Comparison of ENCODE assay signal across 8 cellular contexts in genomic region chr19:5686326-5686646, GRCh38. TPM values are rescaled to one million over a fixed set of nuclear protein-coding genes. Genes with fewer than 3 reads are reported as not detected.
DNase-seq lines count a peak whose midpoint lies in the region; ATAC-seq and TF ChIP-seq lines count a peak whose summit lies in the region.

No MANE protein-coding gene starts in this region.

- peak overlapping the region; percentile 48 to 68 for H3K4me3 ChIP-seq in ascending aorta
- H3K4me3 ChIP-seq in right lobe of liver, result peak overlapping the region; percentile 56 to 70 (median 69)
- H3K4me3 ChIP-seq in transverse colon, result peak overlapping the region in 3 of 4 donors; percentile 42 to 70 (median 48)

- no peak for ATAC-seq in activated T-cell treated with anti-CD3 and anti-CD28 coated beads, Interleukin-2, amount 50 U/mL, for 72 hours (replicated peaks in 1 of 2)
- ATAC-seq in right lobe of liver, result no peak
- no peak for ATAC-seq in GM19463 (IDR thresholded peaks at IDR 0.05; ENCODE audit: unreplicated experiment)

- H3K27me3 Mint-ChIP-seq in activated T-cell treated with anti-CD3 and anti-CD28 coated beads, Interleukin-2, amount 50 U/mL, for 72 hours (ENCODE audit: low read depth), result no peaks in the 10 kb centered on the region

- no peak for TF ChIP-seq EP300 in transverse colon (IDR thresholded peaks at IDR 0.05; ENCODE audit: low read depth)

- H3K4me1 Mint-ChIP-seq in activated T-cell treated with anti-CD3 and anti-CD28 coated beads, Interleukin-2, amount 50 U/mL, for 72 hours (ENCODE audit: low read depth), result peaks cover 41% of the 10 kb centered on the region

- intact Hi-C loops in ascending aorta (cut with DNase I), result loop anchor here (1.0 kb wide), 1 partner anchor 104 kb away; no protein-coding TSS in a partner anchor
- intact Hi-C loops in right lobe of liver (cut with DNase I), result no loop called here
- intact Hi-C loops in transverse colon (cut with DNase I; ENCODE audit: low total_unique reads), result no loop called here

- TF ChIP-seq POLR2A in right lobe of liver (IDR thresholded peaks at IDR 0.05) (no peak), transverse colon (IDR thresholded peaks at IDR 0.05) (no peak)

- H3K27me3 ChIP-seq in ascending aorta, result no peaks in the 10 kb centered on the region
- no peaks in the 10 kb centered on the region for H3K27me3 ChIP-seq in right lobe of liver
- no peaks in the 10 kb centered on the region for H3K27me3 ChIP-seq in transverse colon

- H3K27ac Mint-ChIP-seq in activated T-cell treated with anti-CD3 and anti-CD28 coated beads, Interleukin-2, amount 50 U/mL, for 72 hours, result no peak overlapping the region

- H3K36me3 ChIP-seq in ascending aorta (no peaks in the 10 kb centered on the region), right lobe of liver (no peaks in the 10 kb centered on the region), transverse colon (no peaks in the 10 kb centered on the region)

- TF ChIP-seq CTCF in ascending aorta (IDR thresholded peaks at IDR 0.05) (no peak), right lobe of liver (IDR thresholded peaks at IDR 0.05) (no peak), transverse colon (IDR thresholded peaks at IDR 0.05) (no peak)

- in situ Hi-C loops in transverse colon (cut with MboI; ENCODE audit: low pct_ligation_motif_present in 1 of 4, low pct_unique_long_range_greater_than_20kb in 1 of 4, low sequenced_read_pairs in 3 of 4), result no loop called here

- H3K27ac ChIP-seq in ascending aorta (peak overlapping the region; percentile 64 to 66), right lobe of liver (peak overlapping the region in 1 of 3 donors; percentile 46), transverse colon (peak overlapping the region; percentile 83 to 93 (median 88))

- no CpG with 5 or more reads among the region's 16 CpGs for WGBS in right lobe of liver (ENCODE audit: insufficient coverage, low coverage, low lambda C conversion rate, missing lambda C conversion rate)
- 0 to 55% methylated on average over 1 to 15 of the region's 16 CpGs for WGBS in transverse colon (ENCODE audit: low coverage in 1 of 2), 2 donors

- no peaks in the 10 kb centered on the region for H3K9me3 ChIP-seq in ascending aorta
- H3K9me3 ChIP-seq in right lobe of liver, result no peaks in the 10 kb centered on the region
- no peaks in the 10 kb centered on the region for H3K9me3 ChIP-seq in transverse colon

- H3K36me3 Mint-ChIP-seq in activated T-cell treated with anti-CD3 and anti-CD28 coated beads, Interleukin-2, amount 50 U/mL, for 72 hours (ENCODE audit: insufficient read depth in 2 of 2), result peaks cover 4 to 11% of the 10 kb centered on the region in 2 donors

- peaks cover 0 to 3% of the 10 kb centered on the region in 2 donors for H3K9me3 Mint-ChIP-seq in activated T-cell treated with anti-CD3 and anti-CD28 coated beads, Interleukin-2, amount 50 U/mL, for 72 hours

- no peak for DNase-seq in activated T-cell treated with anti-CD3 and anti-CD28 coated beads, Interleukin-2, amount 50 U/mL, for 72 hours
- DNase-seq in activated T-cell treated with anti-CD3 and anti-CD28 coated beads, Interleukin-2, amount 50 U/mL, for 1 hour, result no peak
- no peak for DNase-seq in ascending aorta (ENCODE audit: low spot score in 2 of 2)
- no peak for DNase-seq in right lobe of liver
- no peak for DNase-seq in transverse colon
- DNase-seq in AG08396 (ENCODE audit: low spot score), result no peak
- no peak for DNase-seq in hippocampal formation (lab: John Stamatoyannopoulos, UW)

- H3K4me3 Mint-ChIP-seq in activated T-cell treated with anti-CD3 and anti-CD28 coated beads, Interleukin-2, amount 50 U/mL, for 72 hours, result peak overlapping the region; percentile 85 to 88

- H3K4me1 ChIP-seq in ascending aorta (peaks cover 5 to 8% of the 10 kb centered on the region in 2 donors), right lobe of liver (peaks cover 0 to 3% (median under 1%) of the 10 kb centered on the region in 4 donors), transverse colon (peaks cover 0 to 26% (median 15%) of the 10 kb centered on the region in 4 donors)

RNA-seq across cellular contexts. Expression of gene RPL36, which starts 3.8 kb away (rescaled TPM):
- 1,000 to 10,000 TPM; 1,272 to 1,302 TPM for total RNA-seq in activated T-cell treated with anti-CD3 and anti-CD28 coated beads, Interleukin-2, amount 50 U/mL, for 72 hours
- total RNA-seq in ascending aorta (885 TPM), right lobe of liver (100 to 1,000 TPM; 232 to 283 (median 251) TPM), transverse colon (100 to 1,000 TPM in 3 of 4 donors, 10 to 100 TPM in 1; 87.9 to 636 (median 329) TPM)

RNA-seq across cellular contexts. Expression of gene HSD11B1L, which starts 5.5 kb away (rescaled TPM):
- 1 to 10 TPM; 3.0 to 5.1 TPM for total RNA-seq in activated T-cell treated with anti-CD3 and anti-CD28 coated beads, Interleukin-2, amount 50 U/mL, for 72 hours
- 116 TPM for total RNA-seq in ascending aorta
- 10 to 100 TPM in 1 of 6 experiments, 1 to 10 TPM in 5; 1.6 to 10.3 (median 4.0) TPM for total RNA-seq in right lobe of liver
- 10 to 100 TPM; 10.8 to 30.1 (median 16.6) TPM for total RNA-seq in transverse colon

RNA-seq across cellular contexts. Expression of gene MICOS13, which starts 6.0 kb away (rescaled TPM):
- total RNA-seq in activated T-cell treated with anti-CD3 and anti-CD28 coated beads, Interleukin-2, amount 50 U/mL, for 72 hours, result 10 to 100 TPM; 33.8 to 34.1 TPM
- total RNA-seq in ascending aorta (75.6 TPM), right lobe of liver (10 to 100 TPM; 24.2 to 54.3 (median 33.7) TPM), transverse colon (10 to 100 TPM; 30.3 to 73.5 (median 52.6) TPM)

RNA-seq across cellular contexts. Expression of gene LONP1, which starts 33.7 kb away (rescaled TPM):
- total RNA-seq in activated T-cell treated with anti-CD3 and anti-CD28 coated beads, Interleukin-2, amount 50 U/mL, for 72 hours, result 100 to 1,000 TPM; 262 to 266 TPM
- total RNA-seq in ascending aorta (60.0 TPM), right lobe of liver (100 to 1,000 TPM in 2 of 6 experiments, 10 to 100 TPM in 4; 54.5 to 123 (median 66.8) TPM), transverse colon (100 to 1,000 TPM in 1 of 4 donors, 10 to 100 TPM in 3; 28.7 to 164 (median 39.8) TPM)

RNA-seq across cellular contexts. Expression of gene CATSPERD, which starts 34.2 kb away (rescaled TPM):
- total RNA-seq in activated T-cell treated with anti-CD3 and anti-CD28 coated beads, Interleukin-2, amount 50 U/mL, for 72 hours, result not detected
- total RNA-seq in ascending aorta (not detected), right lobe of liver (not detected), transverse colon (not detected)
